30 cellular contexts compared by ENCODE assay signal in the genomic region with DNA sequence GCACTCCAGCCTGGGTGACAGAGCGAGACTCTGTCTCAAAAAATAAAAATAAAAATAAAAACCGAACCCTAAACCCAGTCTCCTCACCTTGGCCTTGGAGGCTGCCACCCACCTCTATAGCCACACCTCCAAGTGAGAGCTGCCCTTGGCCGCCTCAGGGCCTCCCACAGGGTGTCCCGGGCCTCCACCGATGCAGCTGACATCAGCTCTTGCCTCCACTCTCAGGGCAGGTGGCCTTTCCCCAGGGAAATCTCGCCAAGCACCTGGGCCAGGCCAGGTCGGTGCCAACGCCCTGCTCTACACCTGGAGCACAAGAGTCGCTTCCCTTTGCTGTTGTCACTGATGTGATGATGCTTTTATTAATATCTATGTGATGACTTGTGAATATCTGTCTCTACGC. TPM values are rescaled to one million over a fixed set of nuclear protein-coding genes. Genes with fewer than 3 reads are reported as not detected.
DNase-seq lines count a peak whose midpoint lies in the region; ATAC-seq and TF ChIP-seq lines count a peak whose summit lies in the region.
"Had no signal": no experiment of that assay in that cellular context is flagged by ENCODE, and none has a peak within 500 bp of the region (broad histone marks: within the 10 kb centered on the region; RNA-seq: fewer than 3 reads in every experiment).

No MANE protein-coding gene starts in this region.

- ATAC-seq in mucosa of descending colon: peak; percentile 43
- ATAC-seq in HG03159 (IDR thresholded peaks at IDR 0.05; ENCODE audit: unreplicated experiment): no peak
- ATAC-seq in HG03095 (IDR thresholded peaks at IDR 0.05; ENCODE audit: unreplicated experiment): no peak
- ATAC-seq: activated CD8-positive, alpha-beta memory T cell treated with anti-CD3 and anti-CD28 coated beads, Interleukin-2, amount 10 ng/mL, durations not matched to agents 7 days and 5 days; activated T-cell treated with anti-CD3 and anti-CD28 coated beads, Interleukin-2, amount 50 U/mL, for 72 hours; left ventricle myocardium superior; naive thymus-derived CD4-positive, alpha-beta T cell; Panc1 had no signal

- no peaks in the 10 kb centered on the region for H3K36me3 ChIP-seq in mucosa of descending colon (ENCODE audit: low read depth)

- intact Hi-C loops in mucosa of descending colon (cut with DNase I, micrococcal nuclease): no loop called here

- no peaks in the 10 kb centered on the region for H3K9me3 ChIP-seq in mucosa of descending colon
- H3K9me3 ChIP-seq: adrenal gland, stomach, thyroid gland had no signal

- H3K4me3 ChIP-seq in mucosa of descending colon: no peak overlapping the region
- H3K4me3 ChIP-seq: adrenal gland, stomach, thyroid gland had no signal

- DNase-seq in NCI-H1105 (lab: John Stamatoyannopoulos, UW): peak; percentile 12
- DNase-seq in NCI-H1105 treated with DMSO at 0.1 percent for 48 hours (lab: John Stamatoyannopoulos, UW): no peak
- peak; percentile 9 for DNase-seq in NCI-H1092 (lab: John Stamatoyannopoulos, UW)
- DNase-seq in RPMI8226: peak; percentile 85
- DNase-seq in mucosa of descending colon: no peak
- DNase-seq in kidney tubule cell (ENCODE audit: low spot score): no peak
- DNase-seq: 8988T; activated CD4-positive, alpha-beta T cell treated with anti-CD3 and anti-CD28 coated beads, Interleukin-2, amount 50 U/mL, for 1 hour; activated CD8-positive, alpha-beta memory T cell treated with anti-CD3 and anti-CD28 coated beads, Interleukin-2, amount 10 ng/mL, durations not matched to agents 7 days and 5 days; activated naive CD4-positive, alpha-beta T cell treated with Interleukin-2 at 50 U/mL for 16 hours; activated T-cell treated with anti-CD3 and anti-CD28 coated beads, Interleukin-2, amount 50 U/mL, for 72 hours; brain microvascular endothelial cell; GF-D8; H9; hypothalamus; KBM-7; left ventricle myocardium superior; naive thymus-derived CD4-positive, alpha-beta T cell; NCI-H187 treated with DMSO at 0.1 percent for 48 hours; NCI-H524; SIG-M5; stomach; SW 1271; T-helper 9 cell; thyroid gland; WERI-Rb-1 had no signal

- TF ChIP-seq CTCF in mucosa of descending colon (IDR thresholded peaks at IDR 0.05): no peak

- no peaks in the 10 kb centered on the region for H3K4me1 ChIP-seq in mucosa of descending colon (ENCODE audit: low read depth)

RNA-seq across cellular contexts. Expression of a gene that starts 8.9 kb away (rescaled TPM):
- 1,000 to 10,000 TPM in 1 of 3 donors, 100 to 1,000 TPM in 1, 10 to 100 TPM in 1; 74.3 to 3,203 (median 259) TPM for total RNA-seq in mucosa of descending colon

RNA-seq across cellular contexts. Expression of a gene that starts 41.0 kb away (rescaled TPM):
- 10 to 100 TPM in 1 of 3 donors, 1 to 10 TPM in 2; 4.2 to 13.3 (median 6.5) TPM for total RNA-seq in mucosa of descending colon

Comparison
In these comparisons a context has a peak if more than half of its experiments do, and no peak if none do; other contexts are left out.
1. DNase-seq: peak in NCI-H1105 (single experiment), NCI-H1092 (single experiment) and RPMI8226 (single experiment); none in NCI-H1105 treated with DMSO at 0.1 percent for 48 hours (single experiment), mucosa of descending colon (0 of 3) and kidney tubule cell (single experiment).